Comparison of ENCODE assay signal across 9 cellular contexts in genomic region chr11:60251485-60252207, GRCh38. TPM values are rescaled to one million over a fixed set of nuclear protein-coding genes. Genes with fewer than 3 reads are reported as not detected.
A peak's percentile ranks its signal among the peaks of the same experiment; 100 is the strongest.
DNase-seq lines count a peak whose midpoint lies in the region; ATAC-seq, FAIRE-seq and TF ChIP-seq lines count a peak whose summit lies in the region.
"Had no signal": no experiment of that assay in that cellular context is flagged by ENCODE, and none has a peak within 500 bp of the region (broad histone marks: within the 10 kb centered on the region; RNA-seq: fewer than 3 reads in every experiment).

No MANE protein-coding gene starts in this region.

- H4K8ac ChIP-seq in neuronal stem cell (ENCODE audit: low read depth, low read length), result no peak overlapping the region

- no peaks in the 10 kb centered on the region for H3K79me1 ChIP-seq in neuronal stem cell (ENCODE audit: low read depth, low read length)

- no CpG with 5 or more reads among the region's 6 CpGs for WGBS in neuronal stem cell (ENCODE audit: extremely low coverage in 2 of 2, insufficient read length in 2 of 2, insufficient replicate concordance in 1 of 2), 2 donors

- no peaks in the 10 kb centered on the region for H3K36me3 Mint-ChIP-seq in effector memory CD8-positive, alpha-beta T cell (ENCODE audit: insufficient read depth)
- H3K36me3 Mint-ChIP-seq: CD8-positive, alpha-beta memory T cell had no signal

- no peaks in the 10 kb centered on the region for H3K9me3 Mint-ChIP-seq in effector memory CD8-positive, alpha-beta T cell

- no peak overlapping the region for H3K9ac ChIP-seq in neuronal stem cell (ENCODE audit: low read depth, low read length, poor library complexity)

- H3K4me1 Mint-ChIP-seq in effector memory CD8-positive, alpha-beta T cell (ENCODE audit: low read depth in 2 of 2), result no peaks in the 10 kb centered on the region
- H3K4me1 Mint-ChIP-seq: CD8-positive, alpha-beta memory T cell had no signal

- H2AK5ac ChIP-seq in neuronal stem cell (ENCODE audit: low read depth, low read length), result no peak overlapping the region

- no peak for FAIRE-seq in H54 (lab: Jason Lieb, UNC)

- H4K91ac ChIP-seq in neuronal stem cell (ENCODE audit: low read depth, low read length, poor library complexity), result no peak overlapping the region

- no peaks in the 10 kb centered on the region for H3K27me3 ChIP-seq in neuronal stem cell (ENCODE audit: control insufficient read depth in 3 of 3, insufficient read depth in 3 of 3, low read depth in 1 of 3, low read length in 3 of 3)

- ATAC-seq in effector memory CD8-positive, alpha-beta T cell (replicated peaks), result no peak
- ATAC-seq in HG03039 (IDR thresholded peaks at IDR 0.05; ENCODE audit: unreplicated experiment), result no peak
- ATAC-seq in GM19467 (IDR thresholded peaks at IDR 0.05; ENCODE audit: unreplicated experiment), result no peak

- no peak overlapping the region for H3K14ac ChIP-seq in neuronal stem cell (ENCODE audit: low read length)

- no peak overlapping the region for H3K4me2 ChIP-seq in neuronal stem cell (ENCODE audit: insufficient read depth, low read length, poor library complexity, severe bottlenecking)

- H2BK12ac ChIP-seq in neuronal stem cell (ENCODE audit: low read length), result no peak overlapping the region

- no peak overlapping the region for H3K18ac ChIP-seq in neuronal stem cell (ENCODE audit: low read length)

- peaks cover 0 to 3% of the 10 kb centered on the region in 2 donors for H3K9me3 ChIP-seq in neuronal stem cell (replicated peaks in 1 of 2; ENCODE audit: control insufficient read depth in 2 of 2, insufficient read depth in 1 of 2, low read depth in 1 of 2, low read length in 2 of 2)

- H3K4ac ChIP-seq in neuronal stem cell (ENCODE audit: low read length), result no peak overlapping the region

- no peak overlapping the region for H3K4me3 Mint-ChIP-seq in effector memory CD8-positive, alpha-beta T cell
- H3K4me3 Mint-ChIP-seq: CD8-positive, alpha-beta memory T cell had no signal

- no peak overlapping the region for H3K27ac Mint-ChIP-seq in effector memory CD8-positive, alpha-beta T cell
- H3K27ac Mint-ChIP-seq: CD8-positive, alpha-beta memory T cell had no signal

- H3K23ac ChIP-seq in neuronal stem cell (ENCODE audit: low read depth, low read length, poor library complexity), result no peak overlapping the region

- H3K27me3 Mint-ChIP-seq in effector memory CD8-positive, alpha-beta T cell, result peaks cover 34 to 43% of the 10 kb centered on the region in 2 donors

- H2BK5ac ChIP-seq in neuronal stem cell (ENCODE audit: low read length), result no peak overlapping the region

- no peak overlapping the region for H2AFZ ChIP-seq in neuronal stem cell (ENCODE audit: low read length)

- H2BK15ac ChIP-seq in neuronal stem cell (ENCODE audit: low read length), result no peak overlapping the region

- no peaks in the 10 kb centered on the region for H3K36me3 ChIP-seq in neuronal stem cell (replicated peaks in 1 of 2; ENCODE audit: control insufficient read depth in 2 of 2, insufficient read depth in 2 of 2, low read length in 2 of 2)

- no peaks in the 10 kb centered on the region for H3K4me1 ChIP-seq in neuronal stem cell (ENCODE audit: control insufficient read depth in 2 of 2, insufficient read depth in 1 of 2, low read depth in 1 of 2, low read length in 2 of 2)

- DNase-seq in SIG-M5 treated with dmso at 0.1 percent for 504 hours (lab: John Stamatoyannopoulos, UW; ENCODE audit: unreplicated experiment) (peak; percentile 14), SIG-M5 (lab: John Stamatoyannopoulos, UW) (no peak), NCI-H748 (lab: John Stamatoyannopoulos, UW; ENCODE audit: unreplicated experiment) (peak; percentile 53), neuronal stem cell (ENCODE audit: low spot score) (peak; percentile 45), H54 (ENCODE audit: insufficient read length, low spot score) (no peak)
- DNase-seq in effector memory CD8-positive, alpha-beta T cell, result peak in 2 of 3 experiments; percentile 5 to 9

- TF ChIP-seq POLR2A in H54 (IDR thresholded peaks at IDR 0.05; ENCODE audit: low read depth, low read length), result no peak

- H2BK120ac ChIP-seq in neuronal stem cell (ENCODE audit: low read depth, low read length), result no peak overlapping the region

- no peak overlapping the region for H3K27ac ChIP-seq in neuronal stem cell (replicated peaks; ENCODE audit: low read length)

- H3K4me3 ChIP-seq in neuronal stem cell (ENCODE audit: low read length in 2 of 2), result no peak overlapping the region

RNA-seq across cellular contexts. Expression of gene MS4A4E, which starts 8.7 kb away (rescaled TPM):
- not detected for polyA plus RNA-seq in neuronal stem cell (2013, experiment 1 of 2)
- not detected for polyA plus RNA-seq in neuronal stem cell (2013, experiment 2 of 2)
- polyA plus RNA-seq: CD8-positive, alpha-beta memory T cell had no signal

RNA-seq across cellular contexts. Expression of gene MS4A4A, which starts 28.8 kb away (rescaled TPM):
- not detected for polyA plus RNA-seq in neuronal stem cell (2013, experiment 1 of 2)
- not detected for polyA plus RNA-seq in neuronal stem cell (2013, experiment 2 of 2)
- polyA plus RNA-seq: CD8-positive, alpha-beta memory T cell had no signal

Comparison
In these comparisons a context has a peak if more than half of its experiments do, and no peak if none do; other contexts are left out.
1. DNase-seq: peak in SIG-M5 treated with dmso at 0.1 percent for 504 hours (single experiment), NCI-H748 (single experiment), effector memory CD8-positive, alpha-beta T cell (2 of 3) and neuronal stem cell (single experiment); none in SIG-M5 (single experiment) and H54 (single experiment).